In genomic region chr12:23911574-23911973, GRCh38 we compare ENCODE assay signal across 22 cellular contexts. TPM values are rescaled to one million over a fixed set of nuclear protein-coding genes. Genes with fewer than 3 reads are reported as not detected.
DNase-seq lines count a peak whose midpoint lies in the region; ATAC-seq, FAIRE-seq and TF ChIP-seq lines count a peak whose summit lies in the region.
"Had no signal": no experiment of that assay in that cellular context is flagged by ENCODE, and none has a peak within 500 bp of the region (broad histone marks: within the 10 kb centered on the region; RNA-seq: fewer than 3 reads in every experiment).

No MANE protein-coding gene starts in this region.

- H3K36me3 ChIP-seq in smooth muscle cell (ENCODE audit: low read depth) = no peaks in the 10 kb centered on the region
- H3K36me3 ChIP-seq: BLaER1 had no signal

- ATAC-seq in GM19351 (IDR thresholded peaks at IDR 0.05; ENCODE audit: unreplicated experiment) = peak; percentile 45
- ATAC-seq in HG02798 (IDR thresholded peaks at IDR 0.05; ENCODE audit: poor library complexity, unreplicated experiment) = peak; percentile 65
- ATAC-seq: CD8-positive, alpha-beta T cell had no signal

- H3K27ac ChIP-seq in smooth muscle cell (ENCODE audit: low read depth) = peak overlapping the region; percentile 94
- H3K27ac ChIP-seq: 22Rv1, BLaER1, C4-2B, GM23248 had no signal

- H3K4me3 ChIP-seq in smooth muscle cell = no peak overlapping the region
- H3K4me3 ChIP-seq: BLaER1, GM23248 had no signal

- peak; percentile 72 for FAIRE-seq in D721Med (lab: Jason Lieb, UNC)
- FAIRE-seq: GM12892, H1 had no signal

- H3K9me3 ChIP-seq in smooth muscle cell (replicated peaks; ENCODE audit: low read depth) = no peaks in the 10 kb centered on the region
- H3K9me3 ChIP-seq: BLaER1, Caco-2 had no signal

- no peak overlapping the region for H2AFZ ChIP-seq in smooth muscle cell (ENCODE audit: low read depth)
- H2AFZ ChIP-seq: GM23248 had no signal

- H3K4me1 ChIP-seq in smooth muscle cell (ENCODE audit: low read depth) = peaks cover 47% of the 10 kb centered on the region
- H3K4me1 ChIP-seq: BLaER1, Caco-2 had no signal

- no peak for DNase-seq in D721Med (ENCODE audit: insufficient read length, low spot score)
- DNase-seq in smooth muscle cell (lab: John Stamatoyannopoulos, UW; ENCODE audit: unreplicated experiment) = no peak
- no peak for DNase-seq in GF-D8 (lab: John Stamatoyannopoulos, UW)
- no peak for DNase-seq in NCI-H526 treated with DMSO at 0.1 percent for 48 hours (lab: John Stamatoyannopoulos, UW)
- DNase-seq in RPMI8226 = no peak
- DNase-seq: Caco-2; CD4-positive, CD25-positive, alpha-beta regulatory T cell; CD8-positive, alpha-beta T cell; DMS 273 treated with DMSO at 0.1 percent for 48 hours; DMS79; EL; GDM1; GM23248; H7; HCEC 1CT had no signal

- H4K20me1 ChIP-seq in smooth muscle cell (ENCODE audit: low read depth) = no peaks in the 10 kb centered on the region
- H4K20me1 ChIP-seq: BLaER1 had no signal

- H3K4me2 ChIP-seq in smooth muscle cell = no peak overlapping the region
- H3K4me2 ChIP-seq: BLaER1 had no signal

- H3K79me2 ChIP-seq in smooth muscle cell (ENCODE audit: low read depth) = peaks cover 46% of the 10 kb centered on the region

- no peak for TF ChIP-seq CTCF in D721Med (IDR thresholded peaks at IDR 0.05; ENCODE audit: insufficient read depth, missing control alignments)
- TF ChIP-seq CTCF in smooth muscle cell (IDR thresholded peaks at IDR 0.05; ENCODE audit: borderline replicate concordance, insufficient read depth, poor library complexity, severe bottlenecking) = no peak

- H3K27me3 ChIP-seq in smooth muscle cell (ENCODE audit: low read depth) = no peaks in the 10 kb centered on the region
- H3K27me3 ChIP-seq: BLaER1 had no signal

- no peak overlapping the region for H3K9ac ChIP-seq in smooth muscle cell (ENCODE audit: low read depth)
- H3K9ac ChIP-seq: BLaER1, GM23248 had no signal

- 98% methylated on average over 3 of the region's 3 CpGs for WGBS in smooth muscle cell (ENCODE audit: low lambda C conversion rate)

- peaks cover 5% of the 10 kb centered on the region for H3F3A ChIP-seq in smooth muscle cell (ENCODE audit: low read depth)

RNA-seq across cellular contexts. Expression of gene SOX5, which starts 37.9 kb away (rescaled TPM):
- total RNA-seq in smooth muscle cell = 47.8 and 66.1 TPM in 2 replicates
- 20.7 and 22.3 TPM in 2 replicates for polyA plus RNA-seq in smooth muscle cell
- total RNA-seq: CD4-positive, CD25-positive, alpha-beta regulatory T cell; CD8-positive, alpha-beta T cell; GM23248 had no signal
- polyA plus RNA-seq: CD4-positive, CD25-positive, alpha-beta regulatory T cell; GM23248 had no signal
